23 cellular contexts compared by ENCODE assay signal in genomic region chr5:15940905-15941304, GRCh38.
"Had no signal": no experiment of that assay in that cellular context is flagged by ENCODE, and none has a peak within 500 bp of the region (broad histone marks: within the 10 kb centered on the region; RNA-seq: fewer than 3 reads in every experiment).

No MANE protein-coding gene starts in this region.

- H3K27ac ChIP-seq: coronary artery, esophagus squamous epithelium, foreskin keratinocyte, gastroesophageal sphincter, heart right ventricle, left lung, lower lobe of right lung had no signal

- FAIRE-seq: colon, endometrium, endothelial cell of umbilical vein, frontal cortex, islet of Langerhans, keratinocyte had no signal

- H3K4me1 ChIP-seq: esophagus squamous epithelium, gastroesophageal sphincter, left lung, lower lobe of right lung had no signal

- H3K9me3 ChIP-seq: esophagus squamous epithelium, gastroesophageal sphincter, lower lobe of right lung, mucosa of descending colon had no signal

- H3K4me3 ChIP-seq: coronary artery, esophagus squamous epithelium, gastroesophageal sphincter, heart right ventricle, left lung, lower lobe of right lung, mucosa of descending colon had no signal

- ATAC-seq: effector memory CD8-positive, alpha-beta T cell; foreskin keratinocyte; gastroesophageal sphincter; heart right ventricle; left cardiac atrium; left lung; left ventricle myocardium superior; lower lobe of right lung; mucosa of descending colon; naive thymus-derived CD8-positive, alpha-beta T cell had no signal

- H3K27me3 ChIP-seq: esophagus squamous epithelium, foreskin keratinocyte, gastroesophageal sphincter, heart right ventricle, left lung had no signal

- DNase-seq: effector CD8-positive, alpha-beta T cell; effector memory CD8-positive, alpha-beta T cell; endodermal cell; esophagus squamous epithelium; foreskin keratinocyte; heart right ventricle; hippocampal formation; left cardiac atrium; left lung; left ventricle myocardium superior; lower lobe of right lung; mesenchymal stem cell; mucosa of descending colon; naive B cell; naive thymus-derived CD8-positive, alpha-beta T cell had no signal
